Comparison of ENCODE assay signal across 9 cellular contexts in the genomic region with DNA sequence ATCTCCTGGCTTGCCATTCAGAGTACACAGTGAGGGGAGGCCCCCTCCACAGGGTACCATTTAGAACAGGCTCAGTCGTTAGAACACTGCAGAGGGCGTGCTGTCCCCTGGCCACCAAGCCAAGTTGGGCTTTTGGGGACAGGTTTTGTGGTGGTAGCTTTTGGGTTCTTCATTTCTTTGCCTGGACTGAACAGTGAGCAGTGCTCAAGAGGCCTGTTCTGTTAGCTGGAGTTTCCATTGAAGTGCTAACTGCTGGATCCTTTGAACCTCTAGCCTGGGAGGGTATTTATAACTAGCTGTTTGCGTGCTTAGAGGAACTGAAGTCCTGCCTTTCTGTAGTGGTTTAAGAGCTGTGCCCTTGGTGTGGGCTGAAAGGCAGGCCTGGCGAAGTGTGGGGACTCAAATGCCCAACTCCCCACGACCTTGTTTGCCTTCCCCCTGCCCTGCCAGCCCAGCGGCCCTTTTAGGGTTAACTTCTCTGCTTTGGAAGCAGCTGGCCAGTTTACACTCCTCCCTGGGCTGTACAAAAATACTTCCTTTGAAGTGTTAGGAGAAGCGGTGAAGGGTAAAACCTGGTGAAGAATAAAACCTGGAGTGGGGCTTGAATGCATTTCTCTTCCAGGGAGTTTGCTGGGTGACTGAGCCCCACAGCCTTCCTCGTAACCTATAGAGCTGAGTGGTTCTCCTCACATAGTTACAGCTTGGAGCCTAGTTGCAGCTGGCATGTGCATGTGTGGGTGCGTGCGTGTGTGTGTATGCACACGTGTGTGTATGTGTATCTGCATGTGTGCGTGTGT. TPM values are rescaled to one million over a fixed set of nuclear protein-coding genes. Genes with fewer than 3 reads are reported as not detected.
DNase-seq lines count a peak whose midpoint lies in the region; ATAC-seq and TF ChIP-seq lines count a peak whose summit lies in the region.
"Had no signal": no experiment of that assay in that cellular context is flagged by ENCODE, and none has a peak within 500 bp of the region (broad histone marks: within the 10 kb centered on the region; RNA-seq: fewer than 3 reads in every experiment).

No MANE protein-coding gene starts in this region.

- CTCF ChIA-PET in HCT116 (lab: Charles Lee), result interaction anchor here (0.7 to 1.6 kb wide), 3 partner anchors 113 to 317 kb away, joined by 3 to 4 read pairs (median 4); no protein-coding TSS in a partner anchor
- CTCF ChIA-PET in activated CD8-positive, alpha-beta memory T cell treated with anti-CD3 and anti-CD28 coated beads, Interleukin-2, amount 10 ng/mL, durations not matched to agents 7 days and 5 days (lab: Charles Lee), result interaction anchor here (0.7 kb wide), 1 partner anchor 305 kb away, joined by 3 read pairs; no protein-coding TSS in a partner anchor

- DNase-seq in HCT116 (ENCODE audit: low read depth, low spot score), result peak; percentile 74
- DNase-seq in OCI-M1 (lab: John Stamatoyannopoulos, UW), result peak; percentile 49
- DNase-seq in heart left ventricle, result peak; percentile 22 to 61 (median 49)
- DNase-seq in sigmoid colon, result peak; percentile 67
- DNase-seq in activated CD8-positive, alpha-beta memory T cell treated with anti-CD3 and anti-CD28 coated beads, Interleukin-2, amount 10 ng/mL, durations not matched to agents 7 days and 5 days, result no peak
- DNase-seq in cerebellar nuclear complex (lab: John Stamatoyannopoulos, UW), result no peak
- no peak for DNase-seq in stimulated activated naive CD4-positive, alpha-beta T cell (lab: John Stamatoyannopoulos, UW)

- H3K27me3 ChIP-seq in HCT116 (ENCODE audit: insufficient read depth, low read length), result no peaks in the 10 kb centered on the region
- H3K27me3 ChIP-seq in heart left ventricle, result no peaks in the 10 kb centered on the region
- H3K27me3 ChIP-seq in sigmoid colon, result no peaks in the 10 kb centered on the region

- H3K4me1 ChIP-seq in HCT116 (ENCODE audit: control insufficient read depth in 1 of 2, insufficient read depth in 2 of 2, low read length in 2 of 2) (peaks cover 75 to 87% of the 10 kb centered on the region in 2 experiments), heart left ventricle (peaks cover 0 to 40% (median 16%) of the 10 kb centered on the region in 12 donors), sigmoid colon (peaks cover 0 to 75% (median 45%) of the 10 kb centered on the region in 4 donors)

- TF ChIP-seq CTCF in HCT116 (IDR thresholded peaks at IDR 0.05 in 2 of 3, conservative IDR thresholded peaks at IDR 0.05 in 1 of 3; ENCODE audit: borderline replicate concordance in 1 of 3, insufficient read depth in 1 of 3, low read depth in 2 of 3, low read length in 2 of 3) (no peak), heart left ventricle (IDR thresholded peaks at IDR 0.05) (no peak), sigmoid colon (IDR thresholded peaks at IDR 0.05) (no peak)

- no peaks in the 10 kb centered on the region for H3K9me2 ChIP-seq in HCT116 (ENCODE audit: insufficient read depth)

- peak overlapping the region in 1 of 2 experiments; percentile 31; a peak in 2 of 4 replicates for H3K4me3 ChIP-seq in HCT116 (replicated peaks in 1 of 2; ENCODE audit: low read depth in 1 of 2, low read length in 2 of 2)
- no peak overlapping the region for H3K4me3 ChIP-seq in heart left ventricle
- H3K4me3 ChIP-seq in sigmoid colon, result peak overlapping the region in 1 of 4 donors; percentile 5

- H3K4me3 Mint-ChIP-seq in activated CD8-positive, alpha-beta memory T cell treated with anti-CD3 and anti-CD28 coated beads, Interleukin-2, amount 10 ng/mL, durations not matched to agents 7 days and 5 days, result no peak overlapping the region
- H3K4me3 Mint-ChIP-seq: dendritic cell treated with granulocyte-macrophage colony-stimulating factor and Interleukin-4, amounts not matched to agents 40 ng/mL and 50 ng/mL, for 4 days had no signal

- H3K27ac Mint-ChIP-seq in activated CD8-positive, alpha-beta memory T cell treated with anti-CD3 and anti-CD28 coated beads, Interleukin-2, amount 10 ng/mL, durations not matched to agents 7 days and 5 days, result no peak overlapping the region
- H3K27ac Mint-ChIP-seq: dendritic cell treated with granulocyte-macrophage colony-stimulating factor and Interleukin-4, amounts not matched to agents 40 ng/mL and 50 ng/mL, for 4 days had no signal

- ATAC-seq in HCT116 (peak; percentile 78), heart left ventricle (peak; percentile 80 to 91 (median 89)), GM21619 (IDR thresholded peaks at IDR 0.05; ENCODE audit: unreplicated experiment) (no peak)
- no peak for ATAC-seq in activated CD8-positive, alpha-beta memory T cell treated with anti-CD3 and anti-CD28 coated beads, Interleukin-2, amount 10 ng/mL, durations not matched to agents 7 days and 5 days

- peaks cover 81% of the 10 kb centered on the region for H3K79me2 ChIP-seq in HCT116 (ENCODE audit: insufficient read depth, low read length)

- POLR2A ChIA-PET in HCT116 (lab: Charles Lee), result interaction anchor here (1.0 to 2.0 kb wide), 2 partner anchors 14 to 113 kb away, joined by 3 to 16 read pairs; no protein-coding TSS in a partner anchor

- TF ChIP-seq POLR2A in HCT116 (IDR thresholded peaks at IDR 0.05; ENCODE audit: borderline replicate concordance, extremely low read depth, insufficient read depth, insufficient read length), result no peak
- TF ChIP-seq POLR2A in heart left ventricle (IDR thresholded peaks at IDR 0.05), result no peak
- TF ChIP-seq POLR2A in sigmoid colon (IDR thresholded peaks at IDR 0.05), result no peak

- intact Hi-C loops in HCT116 (cut with micrococcal nuclease), result loop anchor here (1.0 kb wide), 1 partner anchor 113 kb away; no protein-coding TSS in a partner anchor
- intact Hi-C loops in heart left ventricle (cut with DNase I), result loop anchor here in 3 of 10 donors (1.0 to 2.0 kb wide), 2 partner anchors 112 to 113 kb away; no protein-coding TSS in a partner anchor
- intact Hi-C loops in sigmoid colon (cut with DNase I), result loop anchor here (5.0 kb wide), 1 partner anchor 34 kb away; no protein-coding TSS in a partner anchor

- H3K9ac ChIP-seq in HCT116 (ENCODE audit: low read length), result peak overlapping the region; percentile 31

- H2AFZ ChIP-seq in HCT116 (ENCODE audit: low read depth, low read length, poor library complexity, severe bottlenecking), result no peak overlapping the region

- H3K4me1 Mint-ChIP-seq in activated CD8-positive, alpha-beta memory T cell treated with anti-CD3 and anti-CD28 coated beads, Interleukin-2, amount 10 ng/mL, durations not matched to agents 7 days and 5 days, result no peaks in the 10 kb centered on the region

- no peaks in the 10 kb centered on the region for H3K36me3 Mint-ChIP-seq in activated CD8-positive, alpha-beta memory T cell treated with anti-CD3 and anti-CD28 coated beads, Interleukin-2, amount 10 ng/mL, durations not matched to agents 7 days and 5 days

- H3K36me3 ChIP-seq in HCT116 (ENCODE audit: control insufficient read depth in 1 of 2, insufficient read depth in 2 of 2, low read length in 2 of 2) (no peaks in the 10 kb centered on the region), heart left ventricle (no peaks in the 10 kb centered on the region), sigmoid colon (no peaks in the 10 kb centered on the region)

- no peaks in the 10 kb centered on the region for H3K9me3 Mint-ChIP-seq in activated CD8-positive, alpha-beta memory T cell treated with anti-CD3 and anti-CD28 coated beads, Interleukin-2, amount 10 ng/mL, durations not matched to agents 7 days and 5 days (ENCODE audit: low read depth)
- H3K9me3 Mint-ChIP-seq: dendritic cell treated with granulocyte-macrophage colony-stimulating factor and Interleukin-4, amounts not matched to agents 40 ng/mL and 50 ng/mL, for 4 days had no signal

- TF ChIP-seq RAD21 in HCT116 (IDR thresholded peaks at IDR 0.05; ENCODE audit: low read depth), result no peak

- peak overlapping the region; percentile 56 for H3K27ac ChIP-seq in HCT116 (ENCODE audit: low read depth, low read length)
- H3K27ac ChIP-seq in heart left ventricle, result peak overlapping the region; percentile 55 to 96 (median 83)
- peak overlapping the region; percentile 78 to 83 (median 79) for H3K27ac ChIP-seq in sigmoid colon

- no peak for TF ChIP-seq EP300 in sigmoid colon (IDR thresholded peaks at IDR 0.05)

- H3K9me3 ChIP-seq in HCT116 (ENCODE audit: control insufficient read depth in 1 of 2, insufficient read depth in 1 of 2, low read depth in 1 of 2, low read length in 2 of 2) (no peaks in the 10 kb centered on the region), heart left ventricle (no peaks in the 10 kb centered on the region), sigmoid colon (no peaks in the 10 kb centered on the region)

- H3K4me2 ChIP-seq in HCT116 (ENCODE audit: low read length), result peak overlapping the region; percentile 69

- 37 to 51% (median 40%) methylated on average over 12 of the region's 12 CpGs for WGBS in heart left ventricle, 4 donors
- 18 to 46% methylated on average over 12 of the region's 12 CpGs for WGBS in sigmoid colon, 2 donors

- no peaks in the 10 kb centered on the region for H4K20me1 ChIP-seq in HCT116 (ENCODE audit: insufficient read depth)

- peaks cover 78% of the 10 kb centered on the region for H3K27me3 Mint-ChIP-seq in activated CD8-positive, alpha-beta memory T cell treated with anti-CD3 and anti-CD28 coated beads, Interleukin-2, amount 10 ng/mL, durations not matched to agents 7 days and 5 days

- BruUV-seq in HCT116 (replicated peaks; lab: Mats Ljungman, UMichigan), result no TSS peak

- RAD21 ChIA-PET in HCT116 (lab: Charles Lee; ENCODE audit: low non-redundant PET in 1 of 2, low total read pairs in 2 of 2, uncharacterized antibody in 2 of 2, unreplicated experiment in 2 of 2), result interaction anchor here in 1 of 2 experiments (2.6 kb wide), 1 partner anchor 113 kb away, joined by 12 read pairs; no protein-coding TSS in a partner anchor

TF ChIP-seq in HCT116, 20 proteins besides CTCF, POLR2A, EP300 and RAD21:
- no peak for TF ChIP-seq ELF1 (IDR thresholded peaks at IDR 0.05; ENCODE audit: borderline replicate concordance, low read depth)
- TF ChIP-seq JUND (IDR thresholded peaks at IDR 0.05), result peak; percentile 58
- TF ChIP-seq YY1 (IDR thresholded peaks at IDR 0.05; ENCODE audit: extremely low read depth, insufficient replicate concordance, low read depth, low read length), result no peak
- TF ChIP-seq TCF7L2 (IDR thresholded peaks at IDR 0.05; ENCODE audit: borderline replicate concordance, extremely low read depth, insufficient read depth, insufficient read length), result peak; percentile 98
- TF ChIP-seq ZNF274 (IDR thresholded peaks at IDR 0.05; ENCODE audit: low read depth, low read length), result no peak
- TF ChIP-seq CBX3 (IDR thresholded peaks at IDR 0.05; ENCODE audit: low read depth), result 0 out of 2 replicates have a peak, but pooled peaks have one; percentile 17
- TF ChIP-seq SP1 (IDR thresholded peaks at IDR 0.05; ENCODE audit: low read depth), result peak; percentile 87

RNA-seq across cellular contexts. Expression of gene ZNRF3, which starts 34.6 kb away (rescaled TPM):
- 12.2 TPM for total RNA-seq in HCT116 (2021; ENCODE audit: unreplicated experiment)
- polyA plus RNA-seq in HCT116 (2012), result 6.4 and 6.7 TPM in 2 replicates
- total RNA-seq in heart left ventricle, result 1 to 10 TPM; 5.3 to 9.2 (median 7.3) TPM
- 1 to 10 TPM; 1.8 to 6.2 TPM for polyA plus RNA-seq in heart left ventricle
- 10 to 100 TPM in 2 of 4 donors, 1 to 10 TPM in 2; 8.9 to 13.6 (median 9.7) TPM for total RNA-seq in sigmoid colon
- polyA plus RNA-seq in sigmoid colon, result 1 to 10 TPM in 1 of 3 donors, under 1 TPM in 2; 0.23 to 3.9 (median 0.60) TPM
- total RNA-seq in activated CD8-positive, alpha-beta memory T cell treated with anti-CD3 and anti-CD28 coated beads, Interleukin-2, amount 10 ng/mL, durations not matched to agents 7 days and 5 days, result under 1 TPM; 0.26 to 0.79 TPM

Comparison
In these comparisons a context has a peak if more than half of its experiments do, and no peak if none do; other contexts are left out.
1. ATAC-seq: peak in HCT116 (single experiment) and heart left ventricle (4 of 4); none in activated CD8-positive, alpha-beta memory T cell treated with anti-CD3 and anti-CD28 coated beads, Interleukin-2, amount 10 ng/mL, durations not matched to agents 7 days and 5 days (single experiment) and GM21619 (single experiment).
2. DNase-seq: peak in HCT116 (single experiment), OCI-M1 (single experiment), heart left ventricle (5 of 5) and sigmoid colon (single experiment); none in activated CD8-positive, alpha-beta memory T cell treated with anti-CD3 and anti-CD28 coated beads, Interleukin-2, amount 10 ng/mL, durations not matched to agents 7 days and 5 days (single experiment), cerebellar nuclear complex (0 of 2) and stimulated activated naive CD4-positive, alpha-beta T cell (0 of 6).
3. Peak in every context shown above with its lines, with median percentiles within 50 percentile points of each other: H3K27ac ChIP-seq.